1 cellular context compared by ENCODE assay signal in genomic region chr2:119645173-119645846, GRCh38.
TF ChIP-seq lines count a peak whose summit lies in the region.

No MANE protein-coding gene starts in this region.

TF ChIP-seq in K562, 482 proteins besides CTCF, POLR2A, EP300 and RAD21:
- peak; percentile 51 for TF ChIP-seq NFIC (IDR thresholded peaks at IDR 0.05)
- no peak for TF ChIP-seq SNIP1 (IDR thresholded peaks at IDR 0.05; ENCODE audit: low read depth)
